ENCODE assay signal across 18 cellular contexts in the genomic region with DNA sequence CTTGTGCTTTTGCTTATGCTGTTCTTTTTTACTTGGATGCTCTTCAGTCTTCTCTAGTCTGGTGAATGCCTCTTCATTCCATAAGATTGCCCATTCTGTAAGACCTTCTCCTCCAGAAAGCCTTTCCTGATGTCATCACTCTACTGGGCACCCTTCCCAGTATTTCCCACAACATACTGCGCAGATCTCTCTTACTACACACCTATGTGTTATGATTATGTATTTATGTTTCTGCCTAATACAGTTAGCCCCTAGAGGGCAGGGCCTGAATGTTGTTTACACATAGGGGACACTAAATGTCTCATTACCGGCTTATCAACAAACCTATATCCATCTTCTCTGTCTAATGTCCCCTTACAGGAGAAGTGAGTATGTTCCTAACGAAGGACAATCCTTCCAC. TPM values are rescaled to one million over a fixed set of nuclear protein-coding genes. Genes with fewer than 3 reads are reported as not detected.
DNase-seq lines count a peak whose midpoint lies in the region; ATAC-seq, FAIRE-seq and TF ChIP-seq lines count a peak whose summit lies in the region.
"Had no signal": no experiment of that assay in that cellular context is flagged by ENCODE, and none has a peak within 500 bp of the region (broad histone marks: within the 10 kb centered on the region; RNA-seq: fewer than 3 reads in every experiment).

No MANE protein-coding gene starts in this region.

- TF ChIP-seq CTCF in bronchial epithelial cell (IDR thresholded peaks at IDR 0.05; ENCODE audit: insufficient read depth, low read length, severe bottlenecking), result no peak
- peak; percentile 30 for TF ChIP-seq CTCF in foreskin keratinocyte (conservative IDR thresholded peaks at IDR 0.05)

- CTCF ChIA-PET in HEK293T (lab: Yijun Ruan, JAX), result interaction anchor here (2.4 kb wide), 1 partner anchor 65 kb away, joined by 8 read pairs; no protein-coding TSS in a partner anchor

- no peak overlapping the region for H3K27ac ChIP-seq in foreskin keratinocyte
- H3K27ac ChIP-seq: 22Rv1, coronary artery, esophagus muscularis mucosa, thoracic aorta had no signal

- H3K36me3 ChIP-seq in bronchial epithelial cell (ENCODE audit: control insufficient read depth, insufficient read depth, low read length), result peaks cover 3% of the 10 kb centered on the region
- H3K36me3 ChIP-seq: thoracic aorta had no signal

- POLR2A ChIA-PET in HEK293T (lab: Yijun Ruan, JAX), result no interaction called here

- no peak overlapping the region for H3K4me3 ChIP-seq in bronchial epithelial cell (ENCODE audit: low read depth, low read length)
- H3K4me3 ChIP-seq: coronary artery, esophagus muscularis mucosa, thoracic aorta had no signal

- DNase-seq in NCI-H524 treated with DMSO at 0.1 percent for 48 hours (lab: John Stamatoyannopoulos, UW) (peak; percentile 1), NCI-H524 (lab: John Stamatoyannopoulos, UW) (no peak), NCI-H2029 (lab: John Stamatoyannopoulos, UW) (peak; percentile 15), bronchial epithelial cell (ENCODE audit: low read depth) (peak; percentile 47), foreskin keratinocyte (peak in 1 of 2 donors; percentile 20), HEK293T (ENCODE audit: extremely low spot score) (no peak), SKM-1 treated with dmso at 0.1 percent for 144 hours (lab: John Stamatoyannopoulos, UW; ENCODE audit: unreplicated experiment) (no peak)
- no peak for DNase-seq in stimulated activated CD4-positive, alpha-beta T cell treated with anti-CD3 and anti-CD28 coated beads, Interleukin-4, amount 100 ng/mL, for 24 hours
- DNase-seq: activated CD4-positive, alpha-beta T cell treated with anti-CD3 and anti-CD28 coated beads, Interleukin-2, amount 50 U/mL, for 48 hours; activated T-cell treated with anti-CD3 and anti-CD28 coated beads, Interleukin-2, amount 50 U/mL, for 4 hours; CD4-positive, alpha-beta T cell; mesendoderm; NK-92 treated with Interleukin-12 subunit alpha and Interleukin-12 subunit beta, amount 100 ng/mL, for 24 hours; right cardiac atrium had no signal

- H3K27me3 ChIP-seq in bronchial epithelial cell (ENCODE audit: control insufficient read depth, insufficient read depth, low read length) (no peaks in the 10 kb centered on the region), foreskin keratinocyte (no peaks in the 10 kb centered on the region)
- H3K27me3 ChIP-seq: esophagus muscularis mucosa had no signal

- H3K4me1 ChIP-seq in foreskin keratinocyte, result no peaks in the 10 kb centered on the region
- H3K4me1 ChIP-seq: esophagus muscularis mucosa had no signal

- peak; percentile 37 for ATAC-seq in foreskin keratinocyte
- ATAC-seq: activated T-cell treated with anti-CD3 and anti-CD28 coated beads, Interleukin-2, amount 50 U/mL, for 4 hours; right cardiac atrium had no signal

- no peak for FAIRE-seq in bronchial epithelial cell (lab: Jason Lieb, UNC)

TF ChIP-seq in HEK293T, 16 proteins besides CTCF, POLR2A, EP300 and RAD21:
- TF ChIP-seq SUZ12 (IDR thresholded peaks at IDR 0.05) (no peak), NFRKB (IDR thresholded peaks at IDR 0.05) (no peak), FOXM1 (IDR thresholded peaks at IDR 0.05; ENCODE audit: borderline replicate concordance) (no peak)
TF ChIP-seq in HEK293T: peak in this region for 0.

RNA-seq across cellular contexts. Expression of a gene that starts 21.1 kb away (rescaled TPM):
- total RNA-seq in bronchial epithelial cell (23.8 and 26.6 TPM in 2 replicates), foreskin keratinocyte (35.7 and 37.9 TPM in 2 replicates)
- polyA plus RNA-seq in foreskin keratinocyte, result 37.7 and 38.0 TPM in 2 replicates

RNA-seq across cellular contexts. Expression of a gene that starts 27.3 kb away (rescaled TPM):
- 0.13 and 0.26 TPM in 2 replicates for total RNA-seq in bronchial epithelial cell
- total RNA-seq in foreskin keratinocyte, result 0.10 TPM in 1 of 2 replicates, not detected in the other
- 0.10 and 0.16 TPM in 2 replicates for polyA plus RNA-seq in foreskin keratinocyte
- total RNA-seq: thoracic aorta had no signal

RNA-seq across cellular contexts. Expression of a gene that starts 34.2 kb away (rescaled TPM):
- total RNA-seq in bronchial epithelial cell (9.0 and 11.5 TPM in 2 replicates), foreskin keratinocyte (26.5 and 27.8 TPM in 2 replicates)
- polyA plus RNA-seq in foreskin keratinocyte, result 13.9 and 15.9 TPM in 2 replicates

Comparison
In these comparisons a context has a peak if more than half of its experiments do, and no peak if none do; other contexts are left out.
1. DNase-seq: peak in NCI-H524 treated with DMSO at 0.1 percent for 48 hours (single experiment), NCI-H2029 (single experiment) and bronchial epithelial cell (single experiment); none in NCI-H524 (0 of 2), stimulated activated CD4-positive, alpha-beta T cell treated with anti-CD3 and anti-CD28 coated beads, Interleukin-4, amount 100 ng/mL, for 24 hours (single experiment), HEK293T (single experiment) and SKM-1 treated with dmso at 0.1 percent for 144 hours (single experiment).